ENCODE assay signal across 12 cellular contexts in genomic region chr22:29813563-29813962, GRCh38. TPM values are rescaled to one million over a fixed set of nuclear protein-coding genes. Genes with fewer than 3 reads are reported as not detected.
DNase-seq lines count a peak whose midpoint lies in the region; ATAC-seq, FAIRE-seq and TF ChIP-seq lines count a peak whose summit lies in the region.
"Had no signal": no experiment of that assay in that cellular context is flagged by ENCODE, and none has a peak within 500 bp of the region (broad histone marks: within the 10 kb centered on the region; RNA-seq: fewer than 3 reads in every experiment).

No MANE protein-coding gene starts in this region.

- H3F3A ChIP-seq in PC-9 (ENCODE audit: insufficient read depth, low read depth) = peaks cover 61% of the 10 kb centered on the region

- peak; percentile 73 for TF ChIP-seq CTCF in PC-9 (conservative IDR thresholded peaks at IDR 0.05)
- TF ChIP-seq CTCF in endodermal cell (conservative IDR thresholded peaks at IDR 0.05) = peak; percentile 61
- peak; percentile 19 for TF ChIP-seq CTCF in osteoblast (IDR thresholded peaks at IDR 0.05; ENCODE audit: extremely low read depth, low read depth, low read length)
- TF ChIP-seq CTCF in testis (IDR thresholded peaks at IDR 0.05) = no peak

- H3K27ac Mint-ChIP-seq in endodermal cell = peak overlapping the region; percentile 21

- H3K9me3 ChIP-seq in PC-9 (ENCODE audit: insufficient read depth, low read depth) (no peaks in the 10 kb centered on the region), endodermal cell (ENCODE audit: control insufficient read depth, low read length) (no peaks in the 10 kb centered on the region), osteoblast (ENCODE audit: low read depth, low read length) (no peaks in the 10 kb centered on the region), testis (no peaks in the 10 kb centered on the region)
- H3K9me3 ChIP-seq: prostate gland had no signal

- peak overlapping the region; percentile 71 for H3K27ac ChIP-seq in PC-9
- no peak overlapping the region for H3K27ac ChIP-seq in endodermal cell (ENCODE audit: low read depth, low read length)
- no peak overlapping the region for H3K27ac ChIP-seq in osteoblast (ENCODE audit: low read depth, low read length)
- H3K27ac ChIP-seq in testis = no peak overlapping the region
- H3K27ac ChIP-seq: KMS-11 had no signal

- H2AFZ ChIP-seq in PC-9 (no peak overlapping the region), osteoblast (ENCODE audit: low read length) (no peak overlapping the region)

- H3K4me3 ChIP-seq in PC-9 = no peak overlapping the region
- no peak overlapping the region for H3K4me3 ChIP-seq in endodermal cell (ENCODE audit: low read length)
- H3K4me3 ChIP-seq in osteoblast (ENCODE audit: insufficient read depth, low read length) = no peak overlapping the region
- H3K4me3 ChIP-seq in testis = no peak overlapping the region
- H3K4me3 ChIP-seq: prostate gland had no signal

- H3K9me3 Mint-ChIP-seq in endodermal cell = no peaks in the 10 kb centered on the region
- H3K9me3 Mint-ChIP-seq: effector memory CD8-positive, alpha-beta T cell had no signal

- BruUV-seq in PC-9 (replicated peaks; lab: Mats Ljungman, UMichigan) = no TSS peak

- H3K9ac ChIP-seq in endodermal cell (ENCODE audit: extremely low read depth, low read length, poor library complexity, severe bottlenecking) = no peak overlapping the region
- H3K9ac ChIP-seq: KMS-11 had no signal

- WGBS in endodermal cell (ENCODE audit: insufficient coverage in 1 of 2, insufficient read length in 1 of 2), 2 experiments = 79 to 83% methylated on average over 3 of the region's 3 CpGs
- 78 to 81% methylated on average over 3 of the region's 3 CpGs for WGBS in testis, 2 donors

- H3K4me3 Mint-ChIP-seq in endodermal cell = no peak overlapping the region
- H3K4me3 Mint-ChIP-seq: effector memory CD8-positive, alpha-beta T cell had no signal

- peak overlapping the region; percentile 67 for H3K4me2 ChIP-seq in PC-9
- H3K4me2 ChIP-seq in osteoblast (ENCODE audit: insufficient read depth, low read length) = no peak overlapping the region
- H3K4me2 ChIP-seq: KMS-11 had no signal

- peaks cover 53% of the 10 kb centered on the region for H3K36me3 Mint-ChIP-seq in endodermal cell (ENCODE audit: low read depth)

- peak; percentile 41 for FAIRE-seq in H54 (lab: Jason Lieb, UNC)

- DNase-seq in H54 (ENCODE audit: insufficient read length, low spot score) (peak; percentile 42), PC-9 (peak in 1 of 2 experiments; percentile 82), endodermal cell (peak; percentile 56), osteoblast (ENCODE audit: insufficient read length, low spot score, missing footprints) (no peak), NCI-H187 (lab: John Stamatoyannopoulos, UW) (no peak), NCI-H1694 treated with DMSO at 0.1 percent for 48 hours (lab: John Stamatoyannopoulos, UW) (no peak), testis (no peak)
- DNase-seq: activated T-cell treated with anti-CD3 and anti-CD28 coated beads for 4 hours; effector memory CD8-positive, alpha-beta T cell had no signal

- no peaks in the 10 kb centered on the region for H3K27me3 ChIP-seq in PC-9 (ENCODE audit: insufficient read depth, low read depth)
- H3K27me3 ChIP-seq in endodermal cell (ENCODE audit: control insufficient read depth, insufficient read depth, low read length, poor library complexity, severe bottlenecking) = no peaks in the 10 kb centered on the region
- no peaks in the 10 kb centered on the region for H3K27me3 ChIP-seq in osteoblast (ENCODE audit: insufficient read depth, low read length)
- H3K27me3 ChIP-seq in testis = no peaks in the 10 kb centered on the region

- no peak for ATAC-seq in GM19324 (IDR thresholded peaks at IDR 0.05; ENCODE audit: low FRiP score, unreplicated experiment)
- ATAC-seq: effector memory CD8-positive, alpha-beta T cell had no signal

- CTCF ChIA-PET in PC-9 (lab: Charles Lee) = interaction anchor here (0.6 to 1.2 kb wide), 2 partner anchors 102 to 192 kb away, joined by 4 to 7 read pairs; no protein-coding TSS in a partner anchor

- peaks cover 14% of the 10 kb centered on the region for H3K36me3 ChIP-seq in PC-9 (ENCODE audit: low read depth)
- peaks cover 72% of the 10 kb centered on the region for H3K36me3 ChIP-seq in endodermal cell (ENCODE audit: control insufficient read depth, insufficient read depth, low read length)
- H3K36me3 ChIP-seq in osteoblast (ENCODE audit: insufficient read depth, low read length) = peaks cover 71% of the 10 kb centered on the region
- H3K36me3 ChIP-seq in testis (ENCODE audit: low read depth, missing control alignments) = no peaks in the 10 kb centered on the region
- H3K36me3 ChIP-seq: prostate gland had no signal

- no peaks in the 10 kb centered on the region for H3K4me1 Mint-ChIP-seq in endodermal cell

- POLR2A ChIA-PET in PC-9 (lab: Charles Lee; ENCODE audit: unreplicated experiment) = no interaction called here

- no peaks in the 10 kb centered on the region for H3K9me2 ChIP-seq in PC-9 (ENCODE audit: insufficient read depth)

- peaks cover 11% of the 10 kb centered on the region; the same call in 1 of the 2 replicates for H3K79me2 ChIP-seq in PC-9 (ENCODE audit: low read depth)
- no peaks in the 10 kb centered on the region for H3K79me2 ChIP-seq in osteoblast (ENCODE audit: insufficient read depth, low read length)

- TF ChIP-seq POLR2A in H54 (IDR thresholded peaks at IDR 0.05; ENCODE audit: low read depth, low read length) (no peak), testis (IDR thresholded peaks at IDR 0.05) (no peak)

- intact Hi-C loops in PC-9 (cut with micrococcal nuclease; ENCODE audit: unreplicated experiment) (no loop called here), testis (cut with DNase I; ENCODE audit: low total_unique reads) (no loop called here)

- H4K20me1 ChIP-seq in PC-9 (ENCODE audit: insufficient read depth) (no peaks in the 10 kb centered on the region), osteoblast (ENCODE audit: insufficient read depth, low read length) (peaks cover 2% of the 10 kb centered on the region)

- peaks cover 84% of the 10 kb centered on the region for H3K4me1 ChIP-seq in PC-9 (replicated peaks; ENCODE audit: insufficient read depth)
- H3K4me1 ChIP-seq in endodermal cell (ENCODE audit: control insufficient read depth, insufficient read depth, low read length) = no peaks in the 10 kb centered on the region
- peaks cover 10% of the 10 kb centered on the region for H3K4me1 ChIP-seq in osteoblast (ENCODE audit: insufficient read depth, low read length)
- peaks cover 6% of the 10 kb centered on the region for H3K4me1 ChIP-seq in testis

- H3K27me3 Mint-ChIP-seq in endodermal cell (ENCODE audit: insufficient read depth) = no peaks in the 10 kb centered on the region
- H3K27me3 Mint-ChIP-seq: effector memory CD8-positive, alpha-beta T cell had no signal

RNA-seq across cellular contexts. Expression of gene ASCC2, which starts 24.5 kb away (rescaled TPM):
- total RNA-seq in PC-9 (2021) (39.9 and 43.3 TPM in 2 replicates), endodermal cell (10 to 100 TPM; 44.2 to 45.5 TPM), osteoblast (21.0 and 28.3 TPM in 2 replicates), testis (10 to 100 TPM; 91.5 to 93.8 TPM)
- 40.8 TPM for polyA plus RNA-seq in endodermal cell (2013, experiment 1 of 2)
- 41.3 TPM for polyA plus RNA-seq in endodermal cell (2013, experiment 2 of 2)
- 108 TPM for polyA plus RNA-seq in testis (ENCODE audit: insufficient read depth, low read depth, low replicate concordance)

RNA-seq across cellular contexts. Expression of gene UQCR10, which starts 46.4 kb away (rescaled TPM):
- total RNA-seq in PC-9 (2021) (85.4 and 103 TPM in 2 replicates), endodermal cell (100 to 1,000 TPM; 111 to 120 TPM), osteoblast (43.0 and 52.1 TPM in 2 replicates), testis (100 to 1,000 TPM in 1 of 2 donors, 10 to 100 TPM in 1; 91.3 to 122 TPM)
- polyA plus RNA-seq in endodermal cell (2013, experiment 1 of 2) = 143 TPM
- 125 TPM for polyA plus RNA-seq in endodermal cell (2013, experiment 2 of 2)
- 211 TPM for polyA plus RNA-seq in testis (ENCODE audit: insufficient read depth, low read depth, low replicate concordance)

RNA-seq across cellular contexts. Expression of gene ZMAT5, which starts 46.8 kb away (rescaled TPM):
- total RNA-seq in PC-9 (2021) (14.2 and 15.5 TPM in 2 replicates), endodermal cell (10 to 100 TPM; 15.5 to 22.5 TPM), osteoblast (13.0 and 15.6 TPM in 2 replicates), testis (10 to 100 TPM; 16.7 to 23.4 TPM)
- 25.9 TPM for polyA plus RNA-seq in endodermal cell (2013, experiment 1 of 2)
- 22.2 TPM for polyA plus RNA-seq in endodermal cell (2013, experiment 2 of 2)
- 19.6 TPM for polyA plus RNA-seq in testis (ENCODE audit: insufficient read depth, low read depth, low replicate concordance)

Comparison
In these comparisons a context has a peak if more than half of its experiments do, and no peak if none do; other contexts are left out.
1. DNase-seq: peak in H54 (single experiment) and endodermal cell (single experiment); none in osteoblast (single experiment), NCI-H187 (0 of 2), NCI-H1694 treated with DMSO at 0.1 percent for 48 hours (single experiment) and testis (single experiment).
2. CTCF ChIP-seq: peak in PC-9 (single experiment), endodermal cell (single experiment) and osteoblast (single experiment); none in testis (0 of 3).